24 cellular contexts compared by ENCODE assay signal in the genomic region with DNA sequence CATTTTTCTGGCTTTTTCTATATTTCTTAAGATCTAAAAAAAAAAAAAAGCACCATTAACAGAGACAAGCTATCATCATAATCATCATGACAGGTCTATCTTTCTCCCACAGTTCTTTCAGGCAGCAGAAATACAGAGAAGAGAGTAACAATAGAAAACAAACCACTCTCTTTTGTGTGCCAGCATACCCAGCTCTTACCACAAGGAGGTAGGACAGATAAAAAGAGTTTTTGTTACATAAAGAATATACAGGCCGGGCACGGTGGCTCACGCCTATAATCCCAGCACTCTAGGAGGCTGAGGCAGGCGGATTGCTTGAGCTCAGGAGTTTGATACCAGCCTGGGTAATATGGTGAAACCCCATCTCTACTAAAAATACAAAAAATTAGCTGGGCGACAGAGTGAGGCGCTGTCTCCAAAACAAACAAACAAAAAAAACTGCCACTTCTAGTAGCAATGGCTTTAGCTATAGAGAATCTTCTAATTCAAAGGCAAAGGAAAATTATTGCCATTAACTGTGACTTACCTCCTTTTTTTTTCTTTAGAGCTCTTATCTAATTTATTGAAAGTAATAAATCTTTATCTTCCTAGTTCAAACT. TPM values are rescaled to one million over a fixed set of nuclear protein-coding genes. Genes with fewer than 3 reads are reported as not detected.
DNase-seq lines count a peak whose midpoint lies in the region; ATAC-seq and TF ChIP-seq lines count a peak whose summit lies in the region.
"Had no signal": no experiment of that assay in that cellular context is flagged by ENCODE, and none has a peak within 500 bp of the region (broad histone marks: within the 10 kb centered on the region; RNA-seq: fewer than 3 reads in every experiment).

No MANE protein-coding gene starts in this region.

- no peak overlapping the region for H2BK5ac ChIP-seq in mesendoderm (ENCODE audit: low read length)

- no peak for TF ChIP-seq CTCF in WTC11 (IDR thresholded peaks at IDR 0.05)

- H3K4me3 Mint-ChIP-seq in CD4-positive, CD25-positive, alpha-beta regulatory T cell = no peak overlapping the region
- H3K4me3 Mint-ChIP-seq in WTC11 = no peak overlapping the region
- H3K4me3 Mint-ChIP-seq in immature natural killer cell = no peak overlapping the region
- no peak overlapping the region for H3K4me3 Mint-ChIP-seq in T-helper 2 cell treated with Interferon-gamma antibody and Interleukin-4, amounts not matched to agents 5 μg/mL and 100 μg/mL, for 36 hours
- H3K4me3 Mint-ChIP-seq: activated B cell treated with CpG ODN at 0.5 μM for 24 hours; activated CD4-positive, alpha-beta memory T cell treated with anti-CD3 and anti-CD28 coated beads for 36 hours; CD14-positive monocyte; naive thymus-derived CD4-positive, alpha-beta T cell; stimulated activated naive B cell treated with anti-CD40 and anti-IgM and Interleukin-4, amounts not matched to agents 10 μg/mL and 1 μg/mL and 100 μg/mL, for 72 hours had no signal

- H3K36me3 ChIP-seq in CD4-positive, CD25-positive, alpha-beta regulatory T cell (ENCODE audit: control insufficient read depth, insufficient read depth, low read length) = peaks cover 17% of the 10 kb centered on the region
- no peaks in the 10 kb centered on the region for H3K36me3 ChIP-seq in mesendoderm (ENCODE audit: control insufficient read depth, insufficient read depth, low read length)
- H3K36me3 ChIP-seq: pancreas, uterus had no signal

- H3K27ac ChIP-seq in CD4-positive, CD25-positive, alpha-beta regulatory T cell (ENCODE audit: insufficient read depth, low read length, poor library complexity, severe bottlenecking) = no peak overlapping the region
- no peak overlapping the region for H3K27ac ChIP-seq in mesendoderm (ENCODE audit: low read depth, low read length)
- H3K27ac ChIP-seq: pancreas, uterus had no signal

- peaks cover 1% of the 10 kb centered on the region for H3K79me2 ChIP-seq in mesendoderm (ENCODE audit: control insufficient read depth, insufficient read depth, low read length)

- H3K18ac ChIP-seq in mesendoderm (ENCODE audit: low read length) = no peak overlapping the region

- H4K5ac ChIP-seq in mesendoderm (ENCODE audit: low read length) = no peak overlapping the region

- H3K79me1 ChIP-seq in mesendoderm (ENCODE audit: low read length) = peaks cover 2% of the 10 kb centered on the region

- no peaks in the 10 kb centered on the region for H3K27me3 ChIP-seq in CD4-positive, CD25-positive, alpha-beta regulatory T cell (ENCODE audit: control insufficient read depth, insufficient read depth, low read length)
- H3K27me3 ChIP-seq in mesendoderm (ENCODE audit: insufficient read depth, low read length, poor library complexity) = no peaks in the 10 kb centered on the region
- H3K27me3 ChIP-seq: pancreas, uterus had no signal

- H3K4me1 Mint-ChIP-seq in CD4-positive, CD25-positive, alpha-beta regulatory T cell = peaks cover 17 to 31% (median 25%) of the 10 kb centered on the region in 4 donors
- H3K4me1 Mint-ChIP-seq in WTC11 (no peaks in the 10 kb centered on the region), immature natural killer cell (peaks cover 12 to 31% of the 10 kb centered on the region in 2 donors)
- peaks cover 11% of the 10 kb centered on the region for H3K4me1 Mint-ChIP-seq in T-helper 2 cell treated with Interferon-gamma antibody and Interleukin-4, amounts not matched to agents 5 μg/mL and 100 μg/mL, for 36 hours (ENCODE audit: low read depth)
- H3K4me1 Mint-ChIP-seq: CD14-positive monocyte had no signal

- no peak overlapping the region for H2BK15ac ChIP-seq in mesendoderm (replicated peaks; ENCODE audit: low read depth)

- no peak overlapping the region for H3K23ac ChIP-seq in mesendoderm (ENCODE audit: low read length)

- H3K9me3 ChIP-seq in CD4-positive, CD25-positive, alpha-beta regulatory T cell (ENCODE audit: control insufficient read depth in 2 of 2, low read length in 2 of 2) = no peaks in the 10 kb centered on the region
- H3K9me3 ChIP-seq: pancreas, uterus had no signal

- no peak overlapping the region for H3K4ac ChIP-seq in mesendoderm (ENCODE audit: low read depth, low read length)

- H4K8ac ChIP-seq in mesendoderm (ENCODE audit: low read depth, low read length) = no peak overlapping the region

- DNase-seq in CD4-positive, CD25-positive, alpha-beta regulatory T cell = no peak
- peak; percentile 8 for DNase-seq in Jurkat, Clone E6-1 (ENCODE audit: low read depth, low spot score)
- no peak for DNase-seq in WTC11 (ENCODE audit: low spot score)
- peak; percentile 28 for DNase-seq in mesendoderm
- no peak for DNase-seq in occipital lobe (lab: John Stamatoyannopoulos, UW)
- no peak for DNase-seq in immature natural killer cell
- no peak for DNase-seq in NOMO-1 (lab: John Stamatoyannopoulos, UW; ENCODE audit: unreplicated experiment in 2 of 2)
- DNase-seq in T-helper 2 cell treated with Interferon-gamma antibody and Interleukin-4, amounts not matched to agents 5 μg/mL and 100 μg/mL, for 36 hours (ENCODE audit: low spot score) = no peak
- DNase-seq: activated B cell treated with CpG ODN at 0.5 μM for 24 hours; activated CD4-positive, alpha-beta memory T cell treated with anti-CD3 and anti-CD28 coated beads for 36 hours; amniotic stem cell; glutamatergic neuron; IMR-90; naive thymus-derived CD4-positive, alpha-beta T cell; NCI-H1417 treated with DMSO at 0.1 percent for 48 hours; NCI-H2171 treated with DMSO at 0.1 percent for 48 hours; NCI-H526 treated with DMSO at 0.1 percent for 48 hours; pancreas; RPMI8226; stimulated activated CD4-positive, alpha-beta T cell treated with anti-CD3 and anti-CD28 coated beads, Interleukin-2, amount 100 ng/mL, for 24 hours; stimulated activated naive B cell treated with anti-CD40 and anti-IgM and Interleukin-4, amounts not matched to agents 10 μg/mL and 1 μg/mL and 100 μg/mL, for 72 hours; T1000; uterus had no signal

- H3K27me3 Mint-ChIP-seq in CD4-positive, CD25-positive, alpha-beta regulatory T cell = no peaks in the 10 kb centered on the region
- H3K27me3 Mint-ChIP-seq in WTC11 (ENCODE audit: low read depth) = no peaks in the 10 kb centered on the region
- no peaks in the 10 kb centered on the region for H3K27me3 Mint-ChIP-seq in immature natural killer cell (ENCODE audit: low read depth in 3 of 3)
- no peaks in the 10 kb centered on the region for H3K27me3 Mint-ChIP-seq in T-helper 2 cell treated with Interferon-gamma antibody and Interleukin-4, amounts not matched to agents 5 μg/mL and 100 μg/mL, for 36 hours (ENCODE audit: low read depth)
- H3K27me3 Mint-ChIP-seq: activated B cell treated with CpG ODN at 0.5 μM for 24 hours; activated CD4-positive, alpha-beta memory T cell treated with anti-CD3 and anti-CD28 coated beads for 36 hours; naive thymus-derived CD4-positive, alpha-beta T cell; stimulated activated naive B cell treated with anti-CD40 and anti-IgM and Interleukin-4, amounts not matched to agents 10 μg/mL and 1 μg/mL and 100 μg/mL, for 72 hours had no signal

- no peak overlapping the region for H3K4me3 ChIP-seq in CD4-positive, CD25-positive, alpha-beta regulatory T cell (ENCODE audit: low read depth, low read length)
- no peak overlapping the region for H3K4me3 ChIP-seq in Jurkat, Clone E6-1 (ENCODE audit: low read length)
- H3K4me3 ChIP-seq in mesendoderm (ENCODE audit: low read length) = no peak overlapping the region
- H3K4me3 ChIP-seq: pancreas, uterus had no signal

- H3K4me2 ChIP-seq in mesendoderm (ENCODE audit: low read length) = no peak overlapping the region

- no peak overlapping the region for H2BK120ac ChIP-seq in mesendoderm (ENCODE audit: low read depth, low read length)

- no peaks in the 10 kb centered on the region for H3K9me3 Mint-ChIP-seq in CD4-positive, CD25-positive, alpha-beta regulatory T cell
- no peaks in the 10 kb centered on the region for H3K9me3 Mint-ChIP-seq in WTC11
- H3K9me3 Mint-ChIP-seq in immature natural killer cell = no peaks in the 10 kb centered on the region
- no peaks in the 10 kb centered on the region for H3K9me3 Mint-ChIP-seq in T-helper 2 cell treated with Interferon-gamma antibody and Interleukin-4, amounts not matched to agents 5 μg/mL and 100 μg/mL, for 36 hours
- H3K9me3 Mint-ChIP-seq: activated B cell treated with CpG ODN at 0.5 μM for 24 hours; activated CD4-positive, alpha-beta memory T cell treated with anti-CD3 and anti-CD28 coated beads for 36 hours; CD14-positive monocyte; naive thymus-derived CD4-positive, alpha-beta T cell; stimulated activated naive B cell treated with anti-CD40 and anti-IgM and Interleukin-4, amounts not matched to agents 10 μg/mL and 1 μg/mL and 100 μg/mL, for 72 hours had no signal

- no peak overlapping the region for H3K9ac ChIP-seq in mesendoderm (ENCODE audit: low read length)

- peak overlapping the region in 2 of 3 donors; percentile 5 to 59 for H3K27ac Mint-ChIP-seq in CD4-positive, CD25-positive, alpha-beta regulatory T cell
- H3K27ac Mint-ChIP-seq in WTC11 (no peak overlapping the region), immature natural killer cell (peak overlapping the region in 2 of 6 donors; percentile 18 to 23)
- no peak overlapping the region for H3K27ac Mint-ChIP-seq in T-helper 2 cell treated with Interferon-gamma antibody and Interleukin-4, amounts not matched to agents 5 μg/mL and 100 μg/mL, for 36 hours
- H3K27ac Mint-ChIP-seq: activated B cell treated with CpG ODN at 0.5 μM for 24 hours; activated CD4-positive, alpha-beta memory T cell treated with anti-CD3 and anti-CD28 coated beads for 36 hours; CD14-positive monocyte; stimulated activated naive B cell treated with anti-CD40 and anti-IgM and Interleukin-4, amounts not matched to agents 10 μg/mL and 1 μg/mL and 100 μg/mL, for 72 hours had no signal

- no peak overlapping the region for H3K56ac ChIP-seq in mesendoderm (ENCODE audit: low read length)

- peaks cover 7% of the 10 kb centered on the region for H3K36me3 Mint-ChIP-seq in CD4-positive, CD25-positive, alpha-beta regulatory T cell
- H3K36me3 Mint-ChIP-seq in WTC11 = no peaks in the 10 kb centered on the region
- peaks cover 0 to 3% (median 0%) of the 10 kb centered on the region in 3 donors for H3K36me3 Mint-ChIP-seq in immature natural killer cell
- no peaks in the 10 kb centered on the region for H3K36me3 Mint-ChIP-seq in T-helper 2 cell treated with Interferon-gamma antibody and Interleukin-4, amounts not matched to agents 5 μg/mL and 100 μg/mL, for 36 hours (ENCODE audit: low read depth)

- POLR2A ChIA-PET in WTC11 (lab: Charles Lee) = interaction anchor here (0.7 to 1.5 kb wide), 3 partner anchors 24 to 1309 kb away, joined by 3 to 5 read pairs (median 5); a partner anchor contains a TSS

- CTCF ChIA-PET in WTC11 (lab: Charles Lee) = interaction anchor here (0.7 to 1.1 kb wide), 3 partner anchors 14 to 172 kb away, joined by 3 to 7 read pairs (median 3); a partner anchor contains a TSS

- ATAC-seq in CD4-positive, CD25-positive, alpha-beta regulatory T cell (ENCODE audit: low read depth in 2 of 2) = no peak
- peak; percentile 39 for ATAC-seq in WTC11
- ATAC-seq: naive thymus-derived CD4-positive, alpha-beta T cell; pancreas; stimulated activated naive B cell treated with anti-CD40 and anti-IgM and Interleukin-4, amounts not matched to agents 10 μg/mL and 1 μg/mL and 100 μg/mL, for 72 hours had no signal

- WGBS in mesendoderm (ENCODE audit: extremely low coverage, insufficient coverage, low lambda C conversion rate) = no CpG with 5 or more reads among the region's 6 CpGs

- H2AK5ac ChIP-seq in mesendoderm (ENCODE audit: low read length) = no peak overlapping the region

- H3K4me1 ChIP-seq in CD4-positive, CD25-positive, alpha-beta regulatory T cell (ENCODE audit: control insufficient read depth, insufficient read depth, low read length, poor library complexity, severe bottlenecking) = no peaks in the 10 kb centered on the region
- no peaks in the 10 kb centered on the region for H3K4me1 ChIP-seq in mesendoderm (ENCODE audit: control insufficient read depth, low read depth, low read length)

RNA-seq across cellular contexts. Expression of a gene that starts 39.7 kb away (rescaled TPM):
- 30.7 TPM for total RNA-seq in CD4-positive, CD25-positive, alpha-beta regulatory T cell
- 10 to 100 TPM; 12.7 to 16.8 (median 15.5) TPM for polyA plus RNA-seq in CD4-positive, CD25-positive, alpha-beta regulatory T cell
- 7.6 TPM for polyA plus RNA-seq in Jurkat, Clone E6-1 (2012; ENCODE audit: insufficient read depth, insufficient read length)
- total RNA-seq in WTC11 (2021) = 20.0 to 22.5 TPM (median 21.0 TPM) in 3 replicates
- polyA plus RNA-seq in mesendoderm (2013, experiment 1 of 2) = 19.4 TPM
- polyA plus RNA-seq in mesendoderm (2013, experiment 2 of 2) = 18.5 TPM
- total RNA-seq in occipital lobe = 108 TPM
- 10 to 100 TPM in 1 of 3 donors, 1 to 10 TPM in 2; 7.0 to 14.6 (median 8.3) TPM for polyA plus RNA-seq in immature natural killer cell

Comparison
In these comparisons a context has a peak if more than half of its experiments do, and no peak if none do; other contexts are left out.
1. DNase-seq: peak in Jurkat, Clone E6-1 (single experiment) and mesendoderm (single experiment); none in CD4-positive, CD25-positive, alpha-beta regulatory T cell (0 of 3), WTC11 (single experiment), occipital lobe (single experiment), immature natural killer cell (0 of 3), NOMO-1 (0 of 2) and T-helper 2 cell treated with Interferon-gamma antibody and Interleukin-4, amounts not matched to agents 5 μg/mL and 100 μg/mL, for 36 hours (single experiment).
2. H3K27ac Mint-ChIP-seq: peak in CD4-positive, CD25-positive, alpha-beta regulatory T cell (2 of 3); none in WTC11 (single experiment) and T-helper 2 cell treated with Interferon-gamma antibody and Interleukin-4, amounts not matched to agents 5 μg/mL and 100 μg/mL, for 36 hours (single experiment).